ENCODE assay signal across 9 cellular contexts in the genomic region with DNA sequence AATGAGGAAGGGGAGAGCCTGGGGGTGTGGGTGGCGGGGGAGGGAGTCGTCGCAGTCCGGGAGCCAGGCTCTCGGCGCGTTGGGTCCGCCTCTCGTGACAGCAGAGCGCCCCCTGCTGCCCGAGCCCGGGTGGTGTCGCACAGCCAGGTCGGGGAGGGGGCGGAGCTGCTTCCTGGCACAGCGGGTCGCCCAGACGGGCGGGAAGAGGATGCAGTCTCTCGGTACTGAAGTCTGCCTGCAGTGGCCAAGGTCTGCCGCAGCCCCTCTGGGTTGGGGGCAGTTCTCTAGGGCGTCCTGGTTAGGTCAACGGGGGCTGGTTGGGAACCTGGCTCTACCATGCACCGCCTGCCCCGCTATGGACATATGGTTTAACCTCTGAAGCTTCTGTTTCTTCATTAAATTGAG. TPM values are rescaled to one million over a fixed set of nuclear protein-coding genes. Genes with fewer than 3 reads are reported as not detected.
DNase-seq lines count a peak whose midpoint lies in the region; ATAC-seq and TF ChIP-seq lines count a peak whose summit lies in the region.
"Had no signal": no experiment of that assay in that cellular context is flagged by ENCODE, and none has a peak within 500 bp of the region (broad histone marks: within the 10 kb centered on the region; RNA-seq: fewer than 3 reads in every experiment).

No MANE protein-coding gene starts in this region.

- H3K36me3 Mint-ChIP-seq in activated naive CD8-positive, alpha-beta T cell treated with anti-CD3 and anti-CD28 coated beads, Interleukin-2, amount 10 ng/mL, durations not matched to agents 7 days and 5 days: no peaks in the 10 kb centered on the region

- 9 to 10% methylated on average over 25 of the region's 25 CpGs for WGBS in sigmoid colon, 2 donors

- peaks cover 0 to 19% (median 13%) of the 10 kb centered on the region in 4 donors for H3K4me1 ChIP-seq in sigmoid colon

- peaks cover 3% of the 10 kb centered on the region for H3K4me1 Mint-ChIP-seq in activated naive CD8-positive, alpha-beta T cell treated with anti-CD3 and anti-CD28 coated beads, Interleukin-2, amount 10 ng/mL, durations not matched to agents 7 days and 5 days

- POLR2A ChIA-PET in activated naive CD8-positive, alpha-beta T cell treated with anti-CD3 and anti-CD28 coated beads, Interleukin-2, amount 10 ng/mL, durations not matched to agents 7 days and 5 days (lab: Charles Lee): no interaction called here

- H3K27me3 ChIP-seq in sigmoid colon: peaks cover 4 to 23% (median 11%) of the 10 kb centered on the region in 3 donors

- H3K36me3 ChIP-seq in sigmoid colon: no peaks in the 10 kb centered on the region

- no peaks in the 10 kb centered on the region for H3K9me3 ChIP-seq in sigmoid colon

- H3K9me3 Mint-ChIP-seq in activated naive CD8-positive, alpha-beta T cell treated with anti-CD3 and anti-CD28 coated beads, Interleukin-2, amount 10 ng/mL, durations not matched to agents 7 days and 5 days: no peaks in the 10 kb centered on the region

- no peak overlapping the region for H3K4me3 Mint-ChIP-seq in activated naive CD8-positive, alpha-beta T cell treated with anti-CD3 and anti-CD28 coated beads, Interleukin-2, amount 10 ng/mL, durations not matched to agents 7 days and 5 days

- H3K4me3 ChIP-seq in sigmoid colon: no peak overlapping the region

- DNase-seq in GDM1 (lab: John Stamatoyannopoulos, UW) (peak; percentile 83), NCI-H1092 (lab: John Stamatoyannopoulos, UW) (peak; percentile 72), SW480 (ENCODE audit: low spot score) (peak; percentile 49), left ventricle myocardium superior (peak; percentile 87), sigmoid colon (peak; percentile 71)
- peak; percentile 92 for DNase-seq in activated naive CD8-positive, alpha-beta T cell treated with anti-CD3 and anti-CD28 coated beads, Interleukin-2, amount 10 ng/mL, durations not matched to agents 7 days and 5 days

- TF ChIP-seq EP300 in sigmoid colon (IDR thresholded peaks at IDR 0.05): no peak

- H3K27ac ChIP-seq in sigmoid colon: no peak overlapping the region

- TF ChIP-seq CTCF in sigmoid colon (IDR thresholded peaks at IDR 0.05): peak; percentile 26 to 67 (median 36)

- peaks cover 28% of the 10 kb centered on the region for H3K27me3 Mint-ChIP-seq in activated naive CD8-positive, alpha-beta T cell treated with anti-CD3 and anti-CD28 coated beads, Interleukin-2, amount 10 ng/mL, durations not matched to agents 7 days and 5 days

- no peak for TF ChIP-seq POLR2A in sigmoid colon (IDR thresholded peaks at IDR 0.05)

- intact Hi-C loops in left ventricle myocardium superior (cut with micrococcal nuclease): no loop called here
- intact Hi-C loops in sigmoid colon (cut with DNase I): no loop called here

- ATAC-seq in activated naive CD8-positive, alpha-beta T cell treated with anti-CD3 and anti-CD28 coated beads, Interleukin-2, amount 10 ng/mL, durations not matched to agents 7 days and 5 days (ENCODE audit: low read depth): peak; percentile 90
- ATAC-seq in left ventricle myocardium superior (peak; percentile 74), GM18873 (IDR thresholded peaks at IDR 0.05; ENCODE audit: low FRiP score, unreplicated experiment) (no peak), GM21447 (IDR thresholded peaks at IDR 0.05; ENCODE audit: unreplicated experiment) (no peak)

- H3K27ac Mint-ChIP-seq in activated naive CD8-positive, alpha-beta T cell treated with anti-CD3 and anti-CD28 coated beads, Interleukin-2, amount 10 ng/mL, durations not matched to agents 7 days and 5 days: no peak overlapping the region

RNA-seq across cellular contexts. Expression of a gene that starts 38.2 kb away (rescaled TPM):
- total RNA-seq in activated naive CD8-positive, alpha-beta T cell treated with anti-CD3 and anti-CD28 coated beads, Interleukin-2, amount 10 ng/mL, durations not matched to agents 7 days and 5 days: not detected
- not detected for total RNA-seq in left ventricle myocardium superior
- not detected for total RNA-seq in sigmoid colon
- polyA plus RNA-seq in sigmoid colon: not detected
- polyA plus RNA-seq: esophagus had no signal

Comparison
In these comparisons a context has a peak if more than half of its experiments do, and no peak if none do; other contexts are left out.
1. ATAC-seq: peak in activated naive CD8-positive, alpha-beta T cell treated with anti-CD3 and anti-CD28 coated beads, Interleukin-2, amount 10 ng/mL, durations not matched to agents 7 days and 5 days (single experiment) and left ventricle myocardium superior (single experiment); none in GM18873 (single experiment) and GM21447 (single experiment).
2. Peak in every context shown above with its lines, with median percentiles within 50 percentile points of each other: DNase-seq.